In genomic region chr17:42687707-42688275, GRCh38 we compare ENCODE assay signal across 1 cellular context.
TF ChIP-seq lines count a peak whose summit lies in the region.

No MANE protein-coding gene starts in this region.

TF ChIP-seq in GM23338, 12 proteins besides CTCF, POLR2A, EP300 and RAD21:
- TF ChIP-seq ZNF462 (CRISPR knock-in tag; IDR thresholded peaks at IDR 0.05) (no peak), JUNB (IDR thresholded peaks at IDR 0.05; ENCODE audit: unreplicated experiment) (no peak), ZNF114 (CRISPR knock-in tag; IDR thresholded peaks at IDR 0.05) (no peak), EZH2 (IDR thresholded peaks at IDR 0.05; ENCODE audit: low read depth, unreplicated experiment) (no peak), NANOG (IDR thresholded peaks at IDR 0.05; ENCODE audit: borderline replicate concordance) (no peak), ZNF331 (CRISPR knock-in tag; IDR thresholded peaks at IDR 0.05; ENCODE audit: low read depth) (no peak), STAT1 (IDR thresholded peaks at IDR 0.05; ENCODE audit: unreplicated experiment) (no peak), CREB1 (CRISPR knock-in tag; IDR thresholded peaks at IDR 0.05; ENCODE audit: low read depth) (no peak), POLR2AphosphoS5 (IDR thresholded peaks at IDR 0.05; ENCODE audit: low read depth) (no peak), REST (IDR thresholded peaks at IDR 0.05; ENCODE audit: unreplicated experiment) (no peak), EZH2phosphoT487 (IDR thresholded peaks at IDR 0.05; ENCODE audit: unreplicated experiment) (no peak), ETS1 (IDR thresholded peaks at IDR 0.05) (no peak)
TF ChIP-seq in GM23338: peak in this region for 0.
